ENCODE assay signal across 29 cellular contexts in genomic region chr11:35517481-35517880, GRCh38. TPM values are rescaled to one million over a fixed set of nuclear protein-coding genes. Genes with fewer than 3 reads are reported as not detected.
"Had no signal": no experiment of that assay in that cellular context is flagged by ENCODE, and none has a peak within 500 bp of the region (broad histone marks: within the 10 kb centered on the region; RNA-seq: fewer than 3 reads in every experiment).

No MANE protein-coding gene starts in this region.

- H3K9me3 ChIP-seq: ovary, psoas muscle, right lobe of liver, sigmoid colon, stomach, thoracic aorta, thyroid gland, tibial nerve, upper lobe of left lung, vagina had no signal

- H3K79me2 ChIP-seq: parathyroid adenoma had no signal

- H3K36me3 Mint-ChIP-seq: naive B cell; naive thymus-derived CD8-positive, alpha-beta T cell; natural killer cell treated with Interleukin-12 subunit alpha and Interleukin-12 subunit beta and Interleukin-15 and Interleukin-18, amount 100 ng/mL, for 72 hours; stimulated activated effector memory CD8-positive, alpha-beta T cell treated with anti-CD3 and anti-CD28 coated beads, Interleukin-12 subunit alpha, Interleukin-12 subunit beta, amount 100 ng/mL, for 72 hours; stimulated activated naive B cell treated with anti-CD40 and anti-IgM and Interleukin-4, amounts not matched to agents 10 μg/mL and 1 μg/mL and 100 μg/mL, for 72 hours had no signal

- H3K27ac Mint-ChIP-seq: naive B cell; naive thymus-derived CD8-positive, alpha-beta T cell; natural killer cell treated with Interleukin-12 subunit alpha and Interleukin-12 subunit beta and Interleukin-15 and Interleukin-18, amount 100 ng/mL, for 72 hours; nephron progenitor cell; progenitor cell of endocrine pancreas; stimulated activated effector memory CD8-positive, alpha-beta T cell treated with anti-CD3 and anti-CD28 coated beads, Interleukin-12 subunit alpha, Interleukin-12 subunit beta, amount 100 ng/mL, for 72 hours; stimulated activated naive B cell treated with anti-CD40 and anti-IgM and Interleukin-4, amounts not matched to agents 10 μg/mL and 1 μg/mL and 100 μg/mL, for 72 hours; stimulated activated naive CD8-positive, alpha-beta T cell treated with anti-CD3 and anti-CD28 coated beads, Interleukin-15, Interleukin-2, amounts not matched to agents 100 ng/mL and 50 ng/mL, for 24 hours had no signal

- H3K4me1 Mint-ChIP-seq: naive B cell; naive thymus-derived CD8-positive, alpha-beta T cell; stimulated activated effector memory CD8-positive, alpha-beta T cell treated with anti-CD3 and anti-CD28 coated beads, Interleukin-12 subunit alpha, Interleukin-12 subunit beta, amount 100 ng/mL, for 72 hours; stimulated activated naive B cell treated with anti-CD40 and anti-IgM and Interleukin-4, amounts not matched to agents 10 μg/mL and 1 μg/mL and 100 μg/mL, for 72 hours had no signal

- H2AFZ ChIP-seq: parathyroid adenoma had no signal

- H3K9ac ChIP-seq: parathyroid adenoma had no signal

- H3K4me3 Mint-ChIP-seq: naive B cell; naive thymus-derived CD8-positive, alpha-beta T cell; natural killer cell treated with Interleukin-12 subunit alpha and Interleukin-12 subunit beta and Interleukin-15 and Interleukin-18, amount 100 ng/mL, for 72 hours; nephron progenitor cell; neural crest cell; stimulated activated effector memory CD8-positive, alpha-beta T cell treated with anti-CD3 and anti-CD28 coated beads, Interleukin-12 subunit alpha, Interleukin-12 subunit beta, amount 100 ng/mL, for 72 hours; stimulated activated naive B cell treated with anti-CD40 and anti-IgM and Interleukin-4, amounts not matched to agents 10 μg/mL and 1 μg/mL and 100 μg/mL, for 72 hours; stimulated activated naive CD8-positive, alpha-beta T cell treated with anti-CD3 and anti-CD28 coated beads, Interleukin-15, Interleukin-2, amounts not matched to agents 100 ng/mL and 50 ng/mL, for 24 hours had no signal

- H3K4me3 ChIP-seq: ovary, psoas muscle, right lobe of liver, sigmoid colon, stomach, thoracic aorta, thyroid gland, tibial nerve, upper lobe of left lung, vagina had no signal

- H3K27ac ChIP-seq: ovary, parathyroid adenoma, psoas muscle, right lobe of liver, sigmoid colon, stomach, thoracic aorta, thyroid gland, tibial nerve, upper lobe of left lung, vagina had no signal

- H3K27me3 ChIP-seq: ovary, right lobe of liver, sigmoid colon, thyroid gland, tibial nerve, upper lobe of left lung, vagina had no signal

- H3K36me3 ChIP-seq: ovary, right lobe of liver, sigmoid colon, stomach, thoracic aorta, thyroid gland, tibial nerve, upper lobe of left lung, vagina had no signal

- H3K9me3 Mint-ChIP-seq: naive B cell; naive thymus-derived CD8-positive, alpha-beta T cell; natural killer cell treated with Interleukin-12 subunit alpha and Interleukin-12 subunit beta and Interleukin-15 and Interleukin-18, amount 100 ng/mL, for 72 hours; neural crest cell; stimulated activated effector memory CD8-positive, alpha-beta T cell treated with anti-CD3 and anti-CD28 coated beads, Interleukin-12 subunit alpha, Interleukin-12 subunit beta, amount 100 ng/mL, for 72 hours; stimulated activated naive B cell treated with anti-CD40 and anti-IgM and Interleukin-4, amounts not matched to agents 10 μg/mL and 1 μg/mL and 100 μg/mL, for 72 hours; stimulated activated naive CD8-positive, alpha-beta T cell treated with anti-CD3 and anti-CD28 coated beads, Interleukin-15, Interleukin-2, amounts not matched to agents 100 ng/mL and 50 ng/mL, for 24 hours had no signal

- H3K4me1 ChIP-seq: parathyroid adenoma, psoas muscle, right lobe of liver, thyroid gland, tibial nerve, upper lobe of left lung had no signal

- DNase-seq: naive B cell; naive thymus-derived CD8-positive, alpha-beta T cell; nephron progenitor cell; occipital lobe; ovary; posterior cingulate gyrus; psoas muscle; right cardiac atrium; right lobe of liver; sigmoid colon; stimulated activated CD4-positive, alpha-beta T cell treated with anti-CD3 and anti-CD28 coated beads, Interleukin-15, amount 100 ng/mL, for 24 hours; stimulated activated CD4-positive, alpha-beta T cell treated with anti-CD3 and anti-CD28 coated beads, Interleukin-2, amount 100 ng/mL, for 24 hours; stimulated activated CD4-positive, alpha-beta T cell treated with anti-CD3 and anti-CD28 coated beads, Interleukin-2, amount 100 ng/mL, for 48 hours; stimulated activated CD4-positive, alpha-beta T cell treated with anti-CD3 and anti-CD28 coated beads, Interleukin-4, amount 100 ng/mL, for 24 hours; stimulated activated naive B cell treated with anti-CD40 and anti-IgM and Interleukin-4, amounts not matched to agents 10 μg/mL and 1 μg/mL and 100 μg/mL, for 72 hours; stimulated activated naive CD4-positive, alpha-beta T cell treated with Interleukin-2 at 50 U/mL for 16 hours; stomach; thyroid gland; trophoblast cell; upper lobe of left lung had no signal

- ATAC-seq: naive thymus-derived CD8-positive, alpha-beta T cell; natural killer cell treated with Interleukin-12 subunit alpha and Interleukin-12 subunit beta and Interleukin-15 and Interleukin-18, amount 100 ng/mL, for 72 hours; psoas muscle; right cardiac atrium; right lobe of liver; stimulated activated effector memory CD8-positive, alpha-beta T cell treated with anti-CD3 and anti-CD28 coated beads, Interleukin-12 subunit alpha, Interleukin-12 subunit beta, amount 100 ng/mL, for 72 hours; stimulated activated naive B cell treated with anti-CD40 and anti-IgM and Interleukin-4, amounts not matched to agents 10 μg/mL and 1 μg/mL and 100 μg/mL, for 72 hours had no signal

RNA-seq across cellular contexts. Expression of gene PAMR1, which starts 7.9 kb away (rescaled TPM):
- total RNA-seq: naive thymus-derived CD8-positive, alpha-beta T cell; natural killer cell treated with Interleukin-12 subunit alpha and Interleukin-12 subunit beta and Interleukin-15 and Interleukin-18, amount 100 ng/mL, for 72 hours had no signal
- polyA plus RNA-seq: naive thymus-derived CD8-positive, alpha-beta T cell had no signal
